9 cellular contexts compared by ENCODE assay signal in the genomic region with DNA sequence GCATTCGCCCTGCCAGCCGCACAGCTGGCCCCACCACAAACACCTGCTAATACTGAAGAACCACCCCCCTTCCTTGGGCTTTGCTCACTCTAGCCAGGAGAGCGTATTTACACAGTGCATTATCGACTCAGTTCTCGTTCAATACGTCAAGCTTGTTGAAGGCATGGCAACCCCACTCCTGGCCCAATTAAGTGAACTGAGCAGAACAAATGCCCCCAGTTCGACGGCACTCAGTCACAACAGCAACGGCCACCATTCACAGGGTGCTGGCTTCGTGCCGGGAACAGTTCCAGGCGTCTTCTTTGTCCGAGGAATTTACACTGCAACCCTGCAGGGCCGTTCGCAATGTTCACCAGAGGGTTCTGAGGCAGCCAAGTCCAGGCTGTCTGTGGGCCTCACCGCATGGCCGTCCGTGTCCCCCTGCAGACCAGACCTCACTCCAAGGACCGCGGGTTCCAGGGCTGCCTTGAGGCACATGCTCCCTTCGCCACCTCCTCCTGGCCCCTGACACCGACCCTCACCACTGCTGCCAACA.
DNase-seq lines count a peak whose midpoint lies in the region; ATAC-seq and TF ChIP-seq lines count a peak whose summit lies in the region.
"Had no signal": no experiment of that assay in that cellular context is flagged by ENCODE, and none has a peak within 500 bp of the region (broad histone marks: within the 10 kb centered on the region; RNA-seq: fewer than 3 reads in every experiment).

No MANE protein-coding gene starts in this region.

- CTCF ChIA-PET in Calu3 (lab: Charles Lee) = interaction anchor here (0.6 kb wide), 2 partner anchors 35 to 371 kb away, joined by 4 to 8 read pairs; no protein-coding TSS in a partner anchor

- no peaks in the 10 kb centered on the region for H3K27me3 Mint-ChIP-seq in Calu3 (ENCODE audit: unreplicated experiment)
- no peaks in the 10 kb centered on the region for H3K27me3 Mint-ChIP-seq in brain
- H3K27me3 Mint-ChIP-seq in neural crest cell (ENCODE audit: low read depth) = peaks cover 2% of the 10 kb centered on the region
- H3K27me3 Mint-ChIP-seq in activated naive CD8-positive, alpha-beta T cell treated with anti-CD3 and anti-CD28 coated beads, Interleukin-2, amount 50 U/mL, for 24 hours = peaks cover 3% of the 10 kb centered on the region

- no peak for TF ChIP-seq CTCF in Calu3 (IDR thresholded peaks at IDR 0.05; ENCODE audit: unreplicated experiment)
- TF ChIP-seq CTCF in brain (conservative IDR thresholded peaks at IDR 0.05) = no peak
- no peak for TF ChIP-seq CTCF in neural crest cell (conservative IDR thresholded peaks at IDR 0.05)

- H3K9me3 Mint-ChIP-seq in Calu3 (ENCODE audit: low read depth, unreplicated experiment) (no peaks in the 10 kb centered on the region), brain (no peaks in the 10 kb centered on the region), neural crest cell (no peaks in the 10 kb centered on the region)
- H3K9me3 Mint-ChIP-seq in activated naive CD8-positive, alpha-beta T cell treated with anti-CD3 and anti-CD28 coated beads, Interleukin-2, amount 50 U/mL, for 24 hours = no peaks in the 10 kb centered on the region
- H3K9me3 Mint-ChIP-seq: IgD-negative memory B cell had no signal

- H3K27ac Mint-ChIP-seq in Calu3 (ENCODE audit: unreplicated experiment) (peak overlapping the region; percentile 24), brain (peak overlapping the region; percentile 5 to 86 (median 56)), neural crest cell (ENCODE audit: unreplicated experiment) (peak overlapping the region; percentile 19)
- H3K27ac Mint-ChIP-seq in activated naive CD8-positive, alpha-beta T cell treated with anti-CD3 and anti-CD28 coated beads, Interleukin-2, amount 50 U/mL, for 24 hours = no peak overlapping the region

- H3K36me3 Mint-ChIP-seq in Calu3 (ENCODE audit: insufficient read depth, unreplicated experiment) = peaks cover 24% of the 10 kb centered on the region
- H3K36me3 Mint-ChIP-seq in brain = peaks cover 2% of the 10 kb centered on the region
- peaks cover 2% of the 10 kb centered on the region for H3K36me3 Mint-ChIP-seq in neural crest cell (ENCODE audit: low read depth)
- H3K36me3 Mint-ChIP-seq in activated naive CD8-positive, alpha-beta T cell treated with anti-CD3 and anti-CD28 coated beads, Interleukin-2, amount 50 U/mL, for 24 hours (ENCODE audit: low read depth) = no peaks in the 10 kb centered on the region

- no peak for ATAC-seq in HG03439 (IDR thresholded peaks at IDR 0.05; ENCODE audit: unreplicated experiment)
- ATAC-seq in activated naive CD8-positive, alpha-beta T cell treated with anti-CD3 and anti-CD28 coated beads, Interleukin-2, amount 50 U/mL, for 24 hours = no peak
- no peak for ATAC-seq in GM21381 (IDR thresholded peaks at IDR 0.05; ENCODE audit: unreplicated experiment)
- ATAC-seq in activated CD4-positive, CD25-positive, alpha-beta regulatory T cell treated with anti-CD3 and anti-CD28 coated beads, Interleukin-2, amount 50 U/mL, for 24 hours = no peak

- intact Hi-C loops in Calu3 (cut with micrococcal nuclease; ENCODE audit: unreplicated experiment) = loop anchor here (5.0 to 10.0 kb wide), 2 partner anchors 101 to 273 kb away; no protein-coding TSS in a partner anchor

- DNase-seq in Calu3 = peak; percentile 26
- peak; percentile 71 to 85 for DNase-seq in NCI-H187 (lab: John Stamatoyannopoulos, UW)
- no peak for DNase-seq in neural crest cell (ENCODE audit: low read depth, low spot score)
- no peak for DNase-seq in activated naive CD8-positive, alpha-beta T cell treated with anti-CD3 and anti-CD28 coated beads, Interleukin-2, amount 50 U/mL, for 24 hours

- H3K4me1 Mint-ChIP-seq in Calu3 (ENCODE audit: low read depth, unreplicated experiment) (peaks cover 31% of the 10 kb centered on the region), brain (peaks cover 92% of the 10 kb centered on the region), neural crest cell (peaks cover 64% of the 10 kb centered on the region)
- peaks cover 10% of the 10 kb centered on the region for H3K4me1 Mint-ChIP-seq in activated naive CD8-positive, alpha-beta T cell treated with anti-CD3 and anti-CD28 coated beads, Interleukin-2, amount 50 U/mL, for 24 hours

- BruUV-seq in Calu3 (replicated peaks; lab: Mats Ljungman, UMichigan) = no TSS peak

- H3K4me3 Mint-ChIP-seq in Calu3 (ENCODE audit: low read depth, unreplicated experiment) = peak overlapping the region; percentile 81
- H3K4me3 Mint-ChIP-seq in brain = peak overlapping the region in 4 of 5 experiments; percentile 2 to 52 (median 22)
- H3K4me3 Mint-ChIP-seq in neural crest cell = no peak overlapping the region
- H3K4me3 Mint-ChIP-seq in activated naive CD8-positive, alpha-beta T cell treated with anti-CD3 and anti-CD28 coated beads, Interleukin-2, amount 50 U/mL, for 24 hours = no peak overlapping the region

Comparison
In these comparisons a context has a peak if more than half of its experiments do, and no peak if none do; other contexts are left out.
1. DNase-seq: peak in Calu3 (single experiment) and NCI-H187 (2 of 2); none in neural crest cell (single experiment) and activated naive CD8-positive, alpha-beta T cell treated with anti-CD3 and anti-CD28 coated beads, Interleukin-2, amount 50 U/mL, for 24 hours (single experiment).
2. H3K4me3 Mint-ChIP-seq: peak in Calu3 (single experiment) and brain (4 of 5); none in neural crest cell (single experiment) and activated naive CD8-positive, alpha-beta T cell treated with anti-CD3 and anti-CD28 coated beads, Interleukin-2, amount 50 U/mL, for 24 hours (single experiment).